In the genomic region with DNA sequence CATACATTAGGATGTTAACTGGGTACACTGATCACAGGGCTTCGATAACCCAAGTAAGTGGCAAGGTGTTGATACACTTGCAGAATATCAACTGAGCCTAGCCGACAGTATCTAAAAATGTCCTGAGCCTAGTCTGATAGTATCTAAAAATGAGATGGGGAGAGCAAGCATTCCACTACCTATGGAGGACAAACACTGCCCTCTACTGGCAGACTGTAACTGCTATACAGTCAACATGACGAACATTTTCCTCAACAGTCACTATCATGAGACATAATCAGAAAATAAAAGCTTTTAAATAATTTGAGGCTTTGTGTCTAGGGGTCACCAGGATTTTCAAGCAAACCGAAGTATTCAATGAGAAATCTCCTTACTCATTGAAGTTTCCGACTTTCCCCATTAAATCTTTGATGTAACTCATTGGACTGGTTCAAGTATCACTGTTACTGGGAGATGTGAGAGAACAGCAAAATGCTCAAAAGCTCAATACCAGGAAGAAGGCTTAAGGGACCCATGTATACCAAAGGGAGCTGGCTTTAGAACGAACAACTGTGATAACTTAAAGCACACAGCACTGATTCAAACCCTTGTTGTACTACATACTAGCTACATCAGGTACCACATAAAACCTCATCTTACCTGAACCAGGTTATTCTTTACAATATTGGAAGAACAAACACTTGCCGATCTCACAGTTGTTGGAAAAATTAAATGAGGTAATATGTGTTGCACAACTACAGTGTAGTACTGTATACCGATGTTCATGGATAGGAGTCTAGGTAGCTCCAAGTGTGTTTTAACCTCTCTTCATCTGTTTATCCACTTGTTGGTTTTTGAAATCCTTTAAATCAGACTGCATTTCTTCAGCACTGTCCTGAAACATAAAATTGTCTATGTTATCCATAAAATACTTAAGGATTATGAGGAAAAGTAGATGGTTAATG, we compare ENCODE assay signal across 8 cellular contexts. TPM values are rescaled to one million over a fixed set of nuclear protein-coding genes. Genes with fewer than 3 reads are reported as not detected.
A peak's percentile ranks its signal among the peaks of the same experiment; 100 is the strongest.
DNase-seq lines count a peak whose midpoint lies in the region; ATAC-seq and TF ChIP-seq lines count a peak whose summit lies in the region.

No MANE protein-coding gene starts in this region.

- H3K36me3 ChIP-seq in DND-41 (ENCODE audit: insufficient read depth, low read length) (peaks cover 76% of the 10 kb centered on the region), mesodermal cell (ENCODE audit: control insufficient read depth, insufficient read depth, low read length) (peaks cover 78% of the 10 kb centered on the region)
- peaks cover 4% of the 10 kb centered on the region for H3K36me3 ChIP-seq in effector memory CD4-positive, alpha-beta T cell (ENCODE audit: control insufficient read depth, insufficient read depth, low read length)

- no peaks in the 10 kb centered on the region for H3K79me2 ChIP-seq in DND-41 (ENCODE audit: insufficient read depth, low read length)

- H2AFZ ChIP-seq in DND-41 (ENCODE audit: low read depth, low read length): no peak overlapping the region

- no peak overlapping the region for H3K9ac ChIP-seq in DND-41 (ENCODE audit: low read depth, low read length)

- H4K20me1 ChIP-seq in DND-41 (ENCODE audit: insufficient read depth, low read length): peaks cover 11% of the 10 kb centered on the region; the same call in 1 of the 2 replicates

- H3K4me1 ChIP-seq in DND-41 (ENCODE audit: insufficient read depth, low read length) (no peaks in the 10 kb centered on the region), mesodermal cell (ENCODE audit: control insufficient read depth, insufficient read depth, low read length, poor library complexity, severe bottlenecking) (no peaks in the 10 kb centered on the region)
- no peaks in the 10 kb centered on the region for H3K4me1 ChIP-seq in effector memory CD4-positive, alpha-beta T cell (ENCODE audit: control insufficient read depth, insufficient read depth, low read length, poor library complexity, severe bottlenecking)

- peak; percentile 65 for DNase-seq in DND-41
- peak; percentile 18 for DNase-seq in NCI-H446 treated with DMSO at 0.1 percent for 48 hours (lab: John Stamatoyannopoulos, UW)
- DNase-seq in activated CD4-positive, alpha-beta T cell treated with anti-CD3 and anti-CD28 coated beads for 4 hours: peak; percentile 78 to 82
- DNase-seq in effector memory CD4-positive, alpha-beta T cell: peak in 2 of 3 donors; percentile 16 to 40
- DNase-seq in stimulated activated CD8-positive, alpha-beta memory T cell treated with anti-CD3 and anti-CD28 coated beads, Interleukin-4, amount 100 ng/mL, for 48 hours: peak; percentile 71

- H3K9me3 ChIP-seq in DND-41 (ENCODE audit: insufficient read depth, low read length, severe bottlenecking) (no peaks in the 10 kb centered on the region), mesodermal cell (ENCODE audit: control insufficient read depth, low read length) (no peaks in the 10 kb centered on the region)
- no peaks in the 10 kb centered on the region for H3K9me3 ChIP-seq in effector memory CD4-positive, alpha-beta T cell (ENCODE audit: control insufficient read depth, low read length)

- WGBS in mesodermal cell (ENCODE audit: insufficient coverage in 2 of 2), 2 experiments: 46 to 66% methylated on average over 3 to 6 of the region's 8 CpGs

- H3K4me3 ChIP-seq in DND-41 (ENCODE audit: low read depth in 1 of 2, low read length in 2 of 2): no peak overlapping the region
- no peak overlapping the region for H3K4me3 ChIP-seq in effector memory CD4-positive, alpha-beta T cell (ENCODE audit: insufficient read depth, low read depth, low read length, poor library complexity, severe bottlenecking)
- H3K4me3 ChIP-seq in mesodermal cell (ENCODE audit: extremely low read depth, insufficient read depth, low read length, poor library complexity, severe bottlenecking): no peak overlapping the region

- ATAC-seq in DND-41 (ENCODE audit: insufficient read depth, low read depth) (peak; percentile 83), HG03103 (IDR thresholded peaks at IDR 0.05; ENCODE audit: low read depth, unreplicated experiment) (peak; percentile 54), HG03039 (IDR thresholded peaks at IDR 0.05; ENCODE audit: unreplicated experiment) (no peak)

- no peak overlapping the region for H3K27ac ChIP-seq in DND-41 (ENCODE audit: low read length)
- H3K27ac ChIP-seq in effector memory CD4-positive, alpha-beta T cell (ENCODE audit: insufficient read depth, low read length, poor library complexity, severe bottlenecking): no peak overlapping the region
- peak overlapping the region; percentile 23 for H3K27ac ChIP-seq in mesodermal cell (ENCODE audit: low read depth, low read length, severe bottlenecking)

- peak; percentile 88 for TF ChIP-seq CTCF in DND-41 (IDR thresholded peaks at IDR 0.05; ENCODE audit: borderline replicate concordance, extremely low read depth, low read length, poor library complexity, severe bottlenecking)

- H3K4me2 ChIP-seq in DND-41 (ENCODE audit: insufficient read depth, low read length): no peak overlapping the region

- no peaks in the 10 kb centered on the region for H3K27me3 ChIP-seq in DND-41 (ENCODE audit: insufficient read depth, low read length, poor library complexity)
- no peaks in the 10 kb centered on the region for H3K27me3 ChIP-seq in effector memory CD4-positive, alpha-beta T cell (replicated peaks; ENCODE audit: control insufficient read depth, insufficient read depth, low read length, poor library complexity, severe bottlenecking)

RNA-seq across cellular contexts. Expression of gene SLC45A3, which starts 31.1 kb away (rescaled TPM):
- 6.6 TPM for polyA plus RNA-seq in mesodermal cell (2013, experiment 1 of 2)
- polyA plus RNA-seq in mesodermal cell (2013, experiment 2 of 2): 7.6 TPM

RNA-seq across cellular contexts. Expression of gene NUCKS1, which starts 38.6 kb away (rescaled TPM):
- 183 TPM for polyA plus RNA-seq in mesodermal cell (2013, experiment 1 of 2)
- polyA plus RNA-seq in mesodermal cell (2013, experiment 2 of 2): 218 TPM

Comparison
In these comparisons a context has a peak if more than half of its experiments do, and no peak if none do; other contexts are left out.
1. DNase-seq: peak in every context shown above with its lines; median percentile 80 in activated CD4-positive, alpha-beta T cell treated with anti-CD3 and anti-CD28 coated beads for 4 hours; 71 in stimulated activated CD8-positive, alpha-beta memory T cell treated with anti-CD3 and anti-CD28 coated beads, Interleukin-4, amount 100 ng/mL, for 48 hours; 65 in DND-41; 28 in effector memory CD4-positive, alpha-beta T cell; 18 in NCI-H446 treated with DMSO at 0.1 percent for 48 hours.